Comparison of ENCODE assay signal across 22 cellular contexts in the genomic region with DNA sequence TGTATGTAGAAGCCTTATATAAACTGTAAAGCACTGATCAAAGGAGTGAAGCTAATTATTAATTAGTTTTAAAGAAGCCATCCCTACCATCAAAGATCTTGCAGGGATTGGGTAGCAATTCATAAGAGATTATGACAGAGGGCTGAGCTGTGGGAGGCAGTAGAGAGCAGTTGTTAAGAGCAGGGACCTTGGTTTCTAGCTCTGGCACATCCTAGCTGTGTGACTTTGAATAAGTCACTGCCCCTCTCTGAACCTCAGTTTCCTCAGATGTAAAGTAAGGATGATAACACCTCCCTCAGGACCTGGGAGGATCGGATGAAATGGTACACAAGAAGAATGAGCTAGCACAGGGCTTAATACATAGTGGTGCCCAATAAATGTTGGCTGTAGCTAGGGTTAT. TPM values are rescaled to one million over a fixed set of nuclear protein-coding genes. Genes with fewer than 3 reads are reported as not detected.
DNase-seq lines count a peak whose midpoint lies in the region; ATAC-seq, FAIRE-seq and TF ChIP-seq lines count a peak whose summit lies in the region.
"Had no signal": no experiment of that assay in that cellular context is flagged by ENCODE, and none has a peak within 500 bp of the region (broad histone marks: within the 10 kb centered on the region; RNA-seq: fewer than 3 reads in every experiment).

No MANE protein-coding gene starts in this region.

- H3K27ac ChIP-seq in KMS-11, result no peak overlapping the region
- H3K27ac ChIP-seq in astrocyte (ENCODE audit: low read depth, low read length), result no peak overlapping the region
- no peak overlapping the region for H3K27ac ChIP-seq in keratinocyte (ENCODE audit: control insufficient read depth, insufficient read depth, low read length)
- H3K27ac ChIP-seq: C4-2B, prostate gland, tibial nerve had no signal

- H3K9me3 ChIP-seq in astrocyte (ENCODE audit: insufficient read depth, low read depth, low read length) (no peaks in the 10 kb centered on the region), keratinocyte (ENCODE audit: control insufficient read depth, low read depth, low read length) (no peaks in the 10 kb centered on the region)
- H3K9me3 ChIP-seq: prostate gland, tibial nerve had no signal

- H3K27ac Mint-ChIP-seq in astrocyte (ENCODE audit: unreplicated experiment), result no peak overlapping the region
- H3K27ac Mint-ChIP-seq: activated CD8-positive, alpha-beta T cell treated with anti-CD3 and anti-CD28 coated beads for 36 hours; activated naive CD8-positive, alpha-beta T cell treated with anti-CD3 and anti-CD28 coated beads, Interleukin-2, amount 10 ng/mL, durations not matched to agents 7 days and 5 days; activated T-cell treated with anti-CD3 and anti-CD28 coated beads, Interleukin-2, amount 50 U/mL, for 72 hours; memory B cell; natural killer cell; stimulated activated naive B cell treated with anti-CD40 and anti-IgM and Interleukin-4, amounts not matched to agents 10 μg/mL and 1 μg/mL and 100 μg/mL, for 72 hours had no signal

- H3K9me3 Mint-ChIP-seq in astrocyte (ENCODE audit: unreplicated experiment), result no peaks in the 10 kb centered on the region
- H3K9me3 Mint-ChIP-seq: activated CD8-positive, alpha-beta T cell treated with anti-CD3 and anti-CD28 coated beads for 36 hours; activated naive CD8-positive, alpha-beta T cell treated with anti-CD3 and anti-CD28 coated beads, Interleukin-2, amount 10 ng/mL, durations not matched to agents 7 days and 5 days; activated T-cell treated with anti-CD3 and anti-CD28 coated beads, Interleukin-2, amount 50 U/mL, for 72 hours; memory B cell; natural killer cell; stimulated activated naive B cell treated with anti-CD40 and anti-IgM and Interleukin-4, amounts not matched to agents 10 μg/mL and 1 μg/mL and 100 μg/mL, for 72 hours had no signal

- peaks cover 3% of the 10 kb centered on the region for H3K4me1 Mint-ChIP-seq in astrocyte (ENCODE audit: low read depth, unreplicated experiment)

- H3K36me3 Mint-ChIP-seq in astrocyte (ENCODE audit: low read depth, unreplicated experiment), result no peaks in the 10 kb centered on the region
- H3K36me3 Mint-ChIP-seq: activated naive CD8-positive, alpha-beta T cell treated with anti-CD3 and anti-CD28 coated beads, Interleukin-2, amount 10 ng/mL, durations not matched to agents 7 days and 5 days; memory B cell; natural killer cell; stimulated activated naive B cell treated with anti-CD40 and anti-IgM and Interleukin-4, amounts not matched to agents 10 μg/mL and 1 μg/mL and 100 μg/mL, for 72 hours had no signal

- dilution Hi-C loops in keratinocyte (cut with MboI; ENCODE audit: extremely low pct_ligation_motif_present, low sequenced_read_pairs), result no loop called here

- H3K4me3 Mint-ChIP-seq in astrocyte (ENCODE audit: unreplicated experiment), result no peak overlapping the region
- H3K4me3 Mint-ChIP-seq: activated CD8-positive, alpha-beta T cell treated with anti-CD3 and anti-CD28 coated beads for 36 hours; activated naive CD8-positive, alpha-beta T cell treated with anti-CD3 and anti-CD28 coated beads, Interleukin-2, amount 10 ng/mL, durations not matched to agents 7 days and 5 days; activated T-cell treated with anti-CD3 and anti-CD28 coated beads, Interleukin-2, amount 50 U/mL, for 72 hours; memory B cell; natural killer cell; stimulated activated naive B cell treated with anti-CD40 and anti-IgM and Interleukin-4, amounts not matched to agents 10 μg/mL and 1 μg/mL and 100 μg/mL, for 72 hours had no signal

- peaks cover 8% of the 10 kb centered on the region for H3K27me3 Mint-ChIP-seq in astrocyte (ENCODE audit: low read depth, unreplicated experiment)
- H3K27me3 Mint-ChIP-seq: activated CD8-positive, alpha-beta T cell treated with anti-CD3 and anti-CD28 coated beads for 36 hours; memory B cell had no signal

- no peaks in the 10 kb centered on the region for H3K9me1 ChIP-seq in keratinocyte (ENCODE audit: control insufficient read depth, extremely low read depth, insufficient read depth, low read length)

- no peak overlapping the region for H3K9ac ChIP-seq in KMS-11
- H3K9ac ChIP-seq in astrocyte (ENCODE audit: low read length), result no peak overlapping the region
- no peak overlapping the region for H3K9ac ChIP-seq in keratinocyte (ENCODE audit: control insufficient read depth, extremely low read depth, insufficient read depth, low read length)

- H2AFZ ChIP-seq in KMS-11 (ENCODE audit: low read depth) (no peak overlapping the region), astrocyte (ENCODE audit: low read depth, low read length) (no peak overlapping the region), keratinocyte (ENCODE audit: control insufficient read depth, low read length) (no peak overlapping the region)

- H3K27me3 ChIP-seq in KMS-11 (ENCODE audit: insufficient read depth, low read depth) (no peaks in the 10 kb centered on the region), astrocyte (ENCODE audit: insufficient read depth, low read length) (no peaks in the 10 kb centered on the region), keratinocyte (ENCODE audit: control insufficient read depth, extremely low read depth, insufficient read depth, low read length) (no peaks in the 10 kb centered on the region)

- no peak for ATAC-seq in GM21825 (IDR thresholded peaks at IDR 0.05; ENCODE audit: unreplicated experiment)
- ATAC-seq: activated CD8-positive, alpha-beta T cell treated with anti-CD3 and anti-CD28 coated beads for 36 hours; activated T-cell treated with anti-CD3 and anti-CD28 coated beads, Interleukin-2, amount 50 U/mL, for 72 hours; natural killer cell; stimulated activated naive B cell treated with anti-CD40 and anti-IgM and Interleukin-4, amounts not matched to agents 10 μg/mL and 1 μg/mL and 100 μg/mL, for 72 hours had no signal

- DNase-seq in DMS 273 (lab: John Stamatoyannopoulos, UW; ENCODE audit: unreplicated experiment), result peak; percentile 9
- DNase-seq in DMS 273 treated with DMSO at 0.1 percent for 48 hours (lab: John Stamatoyannopoulos, UW), result no peak
- no peak for DNase-seq in astrocyte (ENCODE audit: low read depth)
- no peak for DNase-seq in keratinocyte (ENCODE audit: low read depth, low spot score)
- DNase-seq in stimulated activated CD4-positive, alpha-beta T cell treated with anti-CD3 and anti-CD28 coated beads, Interleukin-1b, Interleukin-23, amount 100 ng/mL, for 48 hours, result no peak
- no peak for DNase-seq in globus pallidus (ENCODE audit: low spot score)
- DNase-seq: 8988T; activated CD8-positive, alpha-beta T cell treated with anti-CD3 and anti-CD28 coated beads for 36 hours; activated naive CD8-positive, alpha-beta T cell treated with anti-CD3 and anti-CD28 coated beads, Interleukin-2, amount 10 ng/mL, durations not matched to agents 7 days and 5 days; activated T-cell treated with anti-CD3 and anti-CD28 coated beads, Interleukin-2, amount 50 U/mL, for 72 hours; effector memory CD4-positive, alpha-beta T cell; kidney glomerular epithelial cell; natural killer cell; NCI-H187; NCI-H446 treated with DMSO at 0.1 percent for 48 hours; stimulated activated naive B cell treated with anti-CD40 and anti-IgM and Interleukin-4, amounts not matched to agents 10 μg/mL and 1 μg/mL and 100 μg/mL, for 72 hours had no signal

- TF ChIP-seq CTCF in KMS-11 (conservative IDR thresholded peaks at IDR 0.05; ENCODE audit: low read depth, low read length), result peak; percentile 20; the same call in 1 of the 2 replicates
- TF ChIP-seq CTCF in astrocyte (IDR thresholded peaks at IDR 0.05; ENCODE audit: insufficient read depth, low read depth, low read length), result peak; percentile 8
- TF ChIP-seq CTCF in keratinocyte (optimal IDR thresholded peaks at IDR 0.05 in 1 of 3, IDR thresholded peaks at IDR 0.05 in 1 of 3, conservative IDR thresholded peaks at IDR 0.05 in 1 of 3; ENCODE audit: extremely low read depth in 1 of 3, insufficient read depth in 2 of 3, low read length in 3 of 3), result peak; percentile 21 to 47 (median 22)

- H3K36me3 ChIP-seq in KMS-11 (ENCODE audit: insufficient read depth), result no peaks in the 10 kb centered on the region
- no peaks in the 10 kb centered on the region for H3K36me3 ChIP-seq in astrocyte (ENCODE audit: insufficient read depth, low read length)
- H3K36me3 ChIP-seq in keratinocyte (ENCODE audit: control insufficient read depth in 2 of 2, extremely low read depth in 1 of 2, insufficient read depth in 2 of 2, low read length in 2 of 2), result no peaks in the 10 kb centered on the region
- H3K36me3 ChIP-seq: prostate gland, tibial nerve had no signal

- no peak for FAIRE-seq in astrocyte (lab: Jason Lieb, UNC)
- FAIRE-seq in keratinocyte (lab: Jason Lieb, UNC), result no peak

- H3K4me2 ChIP-seq in KMS-11, result no peak overlapping the region
- H3K4me2 ChIP-seq in astrocyte (ENCODE audit: low read length), result no peak overlapping the region
- H3K4me2 ChIP-seq in keratinocyte (ENCODE audit: control insufficient read depth, extremely low read depth, insufficient read depth, low read depth, low read length), result no peak overlapping the region

- H3K79me2 ChIP-seq in KMS-11 (ENCODE audit: insufficient read depth, low read depth), result no peaks in the 10 kb centered on the region
- no peaks in the 10 kb centered on the region for H3K79me2 ChIP-seq in astrocyte (ENCODE audit: insufficient read depth, low read length)
- no peaks in the 10 kb centered on the region for H3K79me2 ChIP-seq in keratinocyte (ENCODE audit: control insufficient read depth, insufficient read depth, low read length)

- H3K4me1 ChIP-seq in KMS-11 (ENCODE audit: low read depth, poor library complexity, severe bottlenecking) (peaks cover 19% of the 10 kb centered on the region), astrocyte (ENCODE audit: insufficient read depth, low read length) (peaks cover 4% of the 10 kb centered on the region), keratinocyte (ENCODE audit: control insufficient read depth, extremely low read depth, insufficient read depth, low read length) (peaks cover 7% of the 10 kb centered on the region)
- H3K4me1 ChIP-seq: prostate gland had no signal

- H4K20me1 ChIP-seq in KMS-11 (ENCODE audit: insufficient read depth) (no peaks in the 10 kb centered on the region), astrocyte (ENCODE audit: insufficient read depth, low read length) (no peaks in the 10 kb centered on the region), keratinocyte (ENCODE audit: control insufficient read depth, extremely low read depth, insufficient read depth, low read length) (no peaks in the 10 kb centered on the region)

- H3K4me3 ChIP-seq in KMS-11 (IDR thresholded peaks at IDR 0.05; ENCODE audit: insufficient read depth, low read depth, low read length) (no peak overlapping the region), astrocyte (ENCODE audit: insufficient read depth, low read depth, low read length) (no peak overlapping the region), keratinocyte (ENCODE audit: control insufficient read depth in 2 of 3, extremely low read depth in 1 of 3, insufficient read depth in 2 of 3, low read depth in 1 of 3, low read length in 3 of 3) (no peak overlapping the region)
- H3K4me3 ChIP-seq: prostate gland, tibial nerve had no signal

RNA-seq across cellular contexts. Expression of a gene that starts 45.4 kb away (rescaled TPM):
- 0.62 and 2.1 TPM in 2 replicates for total RNA-seq in astrocyte
- 0.71 to 4.1 TPM (median 1.8 TPM) in 3 replicates for polyA plus RNA-seq in keratinocyte
- polyA plus RNA-seq in keratinocyte (2011; ENCODE audit: low read depth), result not detected
- polyA plus RNA-seq in keratinocyte (2011; cell fraction: cytosol; rRNA removed), result 0.62 and 0.69 TPM in 2 replicates
- polyA plus RNA-seq in keratinocyte (2011; cell fraction: nucleus; rRNA removed), result 0.51 and 0.60 TPM in 2 replicates
- polyA plus RNA-seq in keratinocyte (2012; ENCODE audit: low replicate concordance), result 0.24 and 3.8 TPM in 2 replicates
- polyA minus RNA-seq in keratinocyte, result 1.0 to 5.1 TPM (median 1.2 TPM) in 3 replicates
- not detected for polyA minus RNA-seq in keratinocyte (2011; cell fraction: cytosol; rRNA and poly(A)+ RNA removed)
- 0.23 and 0.42 TPM in 2 replicates for polyA minus RNA-seq in keratinocyte (2011; cell fraction: nucleus; rRNA and poly(A)+ RNA removed)
